ENCODE assay signal across 16 cellular contexts in the genomic region with DNA sequence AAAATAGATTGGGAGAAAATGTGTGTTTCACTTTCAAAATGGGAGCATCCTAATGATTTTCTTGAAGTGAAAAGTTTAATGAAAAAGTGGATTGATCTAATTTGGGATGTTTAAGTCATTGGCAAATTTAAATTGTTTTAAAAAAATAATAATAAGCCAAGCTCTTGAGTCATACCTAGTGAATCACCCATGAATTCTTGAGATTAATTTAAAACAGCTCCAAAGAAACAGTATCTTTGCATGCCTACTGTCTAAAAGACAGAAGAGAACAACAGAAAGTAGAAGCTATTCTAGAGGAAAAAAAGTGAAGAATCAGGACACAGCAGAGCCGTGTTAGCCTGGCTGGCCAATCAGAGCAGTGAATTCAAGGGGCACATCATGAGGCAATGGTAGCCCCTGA. TPM values are rescaled to one million over a fixed set of nuclear protein-coding genes. Genes with fewer than 3 reads are reported as not detected.
DNase-seq lines count a peak whose midpoint lies in the region; ATAC-seq and TF ChIP-seq lines count a peak whose summit lies in the region.
"Had no signal": no experiment of that assay in that cellular context is flagged by ENCODE, and none has a peak within 500 bp of the region (broad histone marks: within the 10 kb centered on the region; RNA-seq: fewer than 3 reads in every experiment).

No MANE protein-coding gene starts in this region.

- H3K4me3 ChIP-seq in adipocyte (ENCODE audit: low read length) (no peak overlapping the region), fibroblast of the aortic adventitia (ENCODE audit: low read depth, low read length) (no peak overlapping the region), mesendoderm (ENCODE audit: low read length) (no peak overlapping the region)
- H3K4me3 ChIP-seq: SK-N-MC had no signal

- no peaks in the 10 kb centered on the region for H3K9me3 ChIP-seq in adipocyte (ENCODE audit: control insufficient read depth, low read length)

- no CpG with 5 or more reads among the region's 1 CpG for WGBS in mesendoderm (ENCODE audit: extremely low coverage, insufficient coverage, low lambda C conversion rate)

- H3K27me3 ChIP-seq in adipocyte (replicated peaks; ENCODE audit: control insufficient read depth, insufficient read depth, low read length) (no peaks in the 10 kb centered on the region), mesendoderm (ENCODE audit: insufficient read depth, low read length, poor library complexity) (no peaks in the 10 kb centered on the region)

- no peak overlapping the region for H4K5ac ChIP-seq in mesendoderm (ENCODE audit: low read length)

- H3K4me1 ChIP-seq in adipocyte (ENCODE audit: control insufficient read depth, insufficient read depth, low read length) (peaks cover 4% of the 10 kb centered on the region), mesendoderm (ENCODE audit: control insufficient read depth, low read depth, low read length) (no peaks in the 10 kb centered on the region)

- H3K9ac ChIP-seq in adipocyte (ENCODE audit: low read length) (no peak overlapping the region), mesendoderm (ENCODE audit: low read length) (no peak overlapping the region)

- no peak overlapping the region for H3K4me2 ChIP-seq in mesendoderm (ENCODE audit: low read length)

- H3K79me2 ChIP-seq in mesendoderm (ENCODE audit: control insufficient read depth, insufficient read depth, low read length) = no peaks in the 10 kb centered on the region

- no peak overlapping the region for H3K56ac ChIP-seq in mesendoderm (ENCODE audit: low read length)

- H2BK120ac ChIP-seq in mesendoderm (ENCODE audit: low read depth, low read length) = no peak overlapping the region

- ATAC-seq in GM19397 (IDR thresholded peaks at IDR 0.05; ENCODE audit: unreplicated experiment) = no peak
- ATAC-seq: Right ventricle myocardium inferior had no signal

- no peak overlapping the region for H2BK15ac ChIP-seq in mesendoderm (replicated peaks; ENCODE audit: low read depth)

- H3K27ac ChIP-seq in mesendoderm (ENCODE audit: low read depth, low read length) = no peak overlapping the region
- H3K27ac ChIP-seq: C4-2B, SK-N-MC had no signal

- H4K8ac ChIP-seq in mesendoderm (ENCODE audit: low read depth, low read length) = no peak overlapping the region

- TF ChIP-seq CTCF in fibroblast of the aortic adventitia (IDR thresholded peaks at IDR 0.05; ENCODE audit: insufficient read depth, low read length) = no peak

- H3K23ac ChIP-seq in mesendoderm (ENCODE audit: low read length) = no peak overlapping the region

- no peak overlapping the region for H3K18ac ChIP-seq in mesendoderm (ENCODE audit: low read length)

- no peak overlapping the region for H2AK5ac ChIP-seq in mesendoderm (ENCODE audit: low read length)

- H3K4ac ChIP-seq in mesendoderm (ENCODE audit: low read depth, low read length) = no peak overlapping the region

- H2BK5ac ChIP-seq in mesendoderm (ENCODE audit: low read length) = no peak overlapping the region

- no peaks in the 10 kb centered on the region for H3K79me1 ChIP-seq in mesendoderm (ENCODE audit: low read length)

- H3K36me3 ChIP-seq in adipocyte (ENCODE audit: control insufficient read depth, insufficient read depth, low read length, severe bottlenecking) (no peaks in the 10 kb centered on the region), mesendoderm (ENCODE audit: control insufficient read depth, insufficient read depth, low read length) (no peaks in the 10 kb centered on the region)

- DNase-seq in ELR (ENCODE audit: low read depth) (peak; percentile 19), adipocyte (ENCODE audit: low read depth) (peak; percentile 64), fibroblast of the aortic adventitia (ENCODE audit: low read depth) (peak; percentile 37), mesendoderm (no peak), HPDE6-E6E7 (ENCODE audit: extremely low spot score) (no peak), NCI-H2171 treated with DMSO at 0.1 percent for 48 hours (lab: John Stamatoyannopoulos, UW) (no peak)
- DNase-seq: KG1, MM.1S, NCI-H1105, NCI-H1694 treated with DMSO at 0.1 percent for 48 hours, NCI-H446 treated with DMSO at 0.1 percent for 48 hours, NCI-H774 had no signal

RNA-seq across cellular contexts. Expression of a gene that starts 7.7 kb away (rescaled TPM):
- 0.63 and 1.2 TPM in 2 replicates for total RNA-seq in fibroblast of the aortic adventitia (ENCODE audit: low replicate concordance)
- 0.31 TPM for polyA plus RNA-seq in mesendoderm (2013, experiment 1 of 2)
- polyA plus RNA-seq in mesendoderm (2013, experiment 2 of 2) = 0.22 TPM

Comparison
In these comparisons a context has a peak if more than half of its experiments do, and no peak if none do; other contexts are left out.
1. DNase-seq: peak in ELR (single experiment), adipocyte (single experiment) and fibroblast of the aortic adventitia (single experiment); none in mesendoderm (single experiment), HPDE6-E6E7 (single experiment) and NCI-H2171 treated with DMSO at 0.1 percent for 48 hours (single experiment).